2 cellular contexts compared by ENCODE assay signal in genomic region chr19:40523322-40524047, GRCh38.
TF ChIP-seq lines count a peak whose summit lies in the region.

No MANE protein-coding gene starts in this region.

TF ChIP-seq in GM23338, 12 proteins besides CTCF, POLR2A, EP300 and RAD21:
- TF ChIP-seq ZNF462 (CRISPR knock-in tag; IDR thresholded peaks at IDR 0.05), result 0 out of 2 replicates have a peak, but pooled peaks have one; percentile 13
- TF ChIP-seq ZNF331 (CRISPR knock-in tag; IDR thresholded peaks at IDR 0.05; ENCODE audit: low read depth), result no peak
- TF ChIP-seq POLR2AphosphoS5 (IDR thresholded peaks at IDR 0.05; ENCODE audit: low read depth), result no peak

TF ChIP-seq in WTC11, 78 proteins besides CTCF, POLR2A, EP300 and RAD21 (continued from another document):
- TF ChIP-seq, protein P1, sequence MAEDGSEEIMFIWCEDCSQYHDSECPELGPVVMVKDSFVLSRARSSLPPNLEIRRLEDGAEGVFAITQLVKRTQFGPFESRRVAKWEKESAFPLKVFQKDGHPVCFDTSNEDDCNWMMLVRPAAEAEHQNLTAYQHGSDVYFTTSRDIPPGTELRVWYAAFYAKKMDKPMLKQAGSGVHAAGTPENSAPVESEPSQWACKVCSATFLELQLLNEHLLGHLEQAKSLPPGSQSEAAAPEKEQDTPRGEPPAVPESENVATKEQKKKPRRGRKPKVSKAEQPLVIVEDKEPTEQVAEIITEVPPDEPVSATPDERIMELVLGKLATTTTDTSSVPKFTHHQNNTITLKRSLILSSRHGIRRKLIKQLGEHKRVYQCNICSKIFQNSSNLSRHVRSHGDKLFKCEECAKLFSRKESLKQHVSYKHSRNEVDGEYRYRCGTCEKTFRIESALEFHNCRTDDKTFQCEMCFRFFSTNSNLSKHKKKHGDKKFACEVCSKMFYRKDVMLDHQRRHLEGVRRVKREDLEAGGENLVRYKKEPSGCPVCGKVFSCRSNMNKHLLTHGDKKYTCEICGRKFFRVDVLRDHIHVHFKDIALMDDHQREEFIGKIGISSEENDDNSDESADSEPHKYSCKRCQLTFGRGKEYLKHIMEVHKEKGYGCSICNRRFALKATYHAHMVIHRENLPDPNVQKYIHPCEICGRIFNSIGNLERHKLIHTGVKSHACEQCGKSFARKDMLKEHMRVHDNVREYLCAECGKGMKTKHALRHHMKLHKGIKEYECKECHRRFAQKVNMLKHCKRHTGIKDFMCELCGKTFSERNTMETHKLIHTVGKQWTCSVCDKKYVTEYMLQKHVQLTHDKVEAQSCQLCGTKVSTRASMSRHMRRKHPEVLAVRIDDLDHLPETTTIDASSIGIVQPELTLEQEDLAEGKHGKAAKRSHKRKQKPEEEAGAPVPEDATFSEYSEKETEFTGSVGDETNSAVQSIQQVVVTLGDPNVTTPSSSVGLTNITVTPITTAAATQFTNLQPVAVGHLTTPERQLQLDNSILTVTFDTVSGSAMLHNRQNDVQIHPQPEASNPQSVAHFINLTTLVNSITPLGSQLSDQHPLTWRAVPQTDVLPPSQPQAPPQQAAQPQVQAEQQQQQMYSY (CRISPR knock-in tag; IDR thresholded peaks at IDR 0.05), result peak; percentile 74
- TF ChIP-seq CREM (CRISPR knock-in tag; IDR thresholded peaks at IDR 0.05), result no peak
